ENCODE assay signal across 25 cellular contexts in the genomic region with DNA sequence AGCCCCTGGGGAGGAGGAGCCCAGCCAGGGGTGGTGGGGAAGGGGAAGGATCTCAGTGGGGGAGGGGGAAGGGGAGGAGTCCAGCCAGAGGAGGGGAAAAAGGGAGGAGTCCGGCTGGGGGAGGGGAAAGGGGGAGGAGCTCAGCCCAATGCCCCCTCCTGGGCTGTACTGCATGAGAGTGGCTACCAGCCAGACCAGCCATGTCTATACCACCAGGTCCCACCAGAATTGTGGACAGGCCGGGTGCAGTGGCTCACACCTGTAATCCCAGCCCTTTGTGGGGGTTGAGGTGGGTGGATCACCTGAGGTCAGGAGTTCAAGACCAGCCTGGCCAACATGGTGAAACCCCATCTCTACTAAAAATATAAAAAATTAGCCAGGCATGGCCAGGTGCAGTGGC. TPM values are rescaled to one million over a fixed set of nuclear protein-coding genes. Genes with fewer than 3 reads are reported as not detected.
DNase-seq lines count a peak whose midpoint lies in the region; ATAC-seq and TF ChIP-seq lines count a peak whose summit lies in the region.
"Had no signal": no experiment of that assay in that cellular context is flagged by ENCODE, and none has a peak within 500 bp of the region (broad histone marks: within the 10 kb centered on the region; RNA-seq: fewer than 3 reads in every experiment).

No MANE protein-coding gene starts in this region.

- H3K27me3 ChIP-seq in RWPE2 (ENCODE audit: insufficient read depth, poor library complexity, severe bottlenecking), result no peaks in the 10 kb centered on the region

- H3K4me3 ChIP-seq in RWPE2 (ENCODE audit: severe bottlenecking), result no peak overlapping the region
- H3K4me3 ChIP-seq: GM23248 had no signal

- no peaks in the 10 kb centered on the region for H3K4me1 ChIP-seq in RWPE2 (ENCODE audit: insufficient read depth, poor library complexity, severe bottlenecking)
- H3K4me1 ChIP-seq: Caco-2 had no signal

- no peak overlapping the region for H3K4me3 Mint-ChIP-seq in nephron progenitor cell
- H3K4me3 Mint-ChIP-seq: B cell; CD8-positive, alpha-beta T cell had no signal

- H3K27ac Mint-ChIP-seq in nephron progenitor cell, result no peak overlapping the region
- H3K27ac Mint-ChIP-seq: B cell; CD8-positive, alpha-beta T cell had no signal

- H3K9me3 ChIP-seq in RWPE2 (ENCODE audit: severe bottlenecking), result no peaks in the 10 kb centered on the region
- H3K9me3 ChIP-seq: Caco-2 had no signal

- H3K27me3 Mint-ChIP-seq in nephron progenitor cell (ENCODE audit: low read depth, poor library complexity), result peaks cover 12% of the 10 kb centered on the region
- H3K27me3 Mint-ChIP-seq: B cell had no signal

- in situ Hi-C loops in GM13976 (cut with MboI; ENCODE audit: low sequenced_read_pairs, unreplicated experiment), result no loop called here
- in situ Hi-C loops in ACHN (cut with HindIII; ENCODE audit: low pct_ligation_motif_present, low pct_unique_long_range_greater_than_20kb, low sequenced_read_pairs), result no loop called here

- DNase-seq in GM13976 (ENCODE audit: low spot score) (peak; percentile 25), RWPE2 (ENCODE audit: low spot score) (peak; percentile 49), mesenteric fat pad (ENCODE audit: low spot score) (peak; percentile 60), ureter (ENCODE audit: low spot score) (peak; percentile 32), EL (no peak), nephron progenitor cell (no peak), ACHN (no peak)
- DNase-seq: CD8-positive, alpha-beta T cell; DMS79; GF-D8; GM23248; Karpas-422; NCI-H1092; NCI-H1417 treated with DMSO at 0.1 percent for 48 hours; NCI-H1694 treated with DMSO at 0.1 percent for 48 hours; NCI-H2081; NCI-H2227 treated with DMSO at 0.1 percent for 48 hours; NCI-H69; RPMI8226; SHP77 had no signal

- H3K9me3 Mint-ChIP-seq in nephron progenitor cell, result peaks cover 9% of the 10 kb centered on the region
- H3K9me3 Mint-ChIP-seq: CD8-positive, alpha-beta T cell had no signal

- H3K4me1 Mint-ChIP-seq in nephron progenitor cell, result peaks cover 36% of the 10 kb centered on the region
- H3K4me1 Mint-ChIP-seq: B cell had no signal

- H3K36me3 ChIP-seq in RWPE2 (ENCODE audit: low read depth), result no peaks in the 10 kb centered on the region

- no peaks in the 10 kb centered on the region for H3K36me3 Mint-ChIP-seq in nephron progenitor cell (ENCODE audit: low read depth)
- H3K36me3 Mint-ChIP-seq: CD8-positive, alpha-beta T cell had no signal

- ATAC-seq in RWPE2 (ENCODE audit: low read depth), result no peak
- ATAC-seq: CD8-positive, alpha-beta T cell; HepG2 had no signal

- H3K27ac ChIP-seq in RWPE2 (ENCODE audit: poor library complexity, severe bottlenecking), result no peak overlapping the region
- H3K27ac ChIP-seq: C4-2B, GM23248 had no signal

- TF ChIP-seq CTCF in GM13976 (IDR thresholded peaks at IDR 0.05; ENCODE audit: borderline replicate concordance, control extremely low read depth, extremely low read depth, insufficient read depth, missing control alignments) (no peak), RWPE2 (IDR thresholded peaks at IDR 0.05; ENCODE audit: poor library complexity, severe bottlenecking) (no peak), nephron progenitor cell (IDR thresholded peaks at IDR 0.05) (no peak)

RNA-seq across cellular contexts. Expression of a gene that starts 30.7 kb away (rescaled TPM):
- 79.4 TPM for total RNA-seq in mesenteric fat pad
- total RNA-seq in ureter, result 13.3 TPM
- total RNA-seq: B cell; CD8-positive, alpha-beta T cell; NCI-H460 had no signal

Comparison
In these comparisons a context has a peak if more than half of its experiments do, and no peak if none do; other contexts are left out.
1. DNase-seq: peak in GM13976 (single experiment), RWPE2 (single experiment), mesenteric fat pad (single experiment) and ureter (single experiment); none in EL (single experiment), nephron progenitor cell (single experiment) and ACHN (single experiment).